Comparison of ENCODE assay signal across 17 cellular contexts in genomic region chr12:116046039-116046438, GRCh38.
DNase-seq lines count a peak whose midpoint lies in the region; FAIRE-seq and TF ChIP-seq lines count a peak whose summit lies in the region.
"Had no signal": no experiment of that assay in that cellular context is flagged by ENCODE, and none has a peak within 500 bp of the region (broad histone marks: within the 10 kb centered on the region; RNA-seq: fewer than 3 reads in every experiment).

No MANE protein-coding gene starts in this region.

- peaks cover 8% of the 10 kb centered on the region; the same call in 1 of the 2 replicates for H3F3A ChIP-seq in GM23248 (ENCODE audit: insufficient read depth)

- no peak overlapping the region for H2BK5ac ChIP-seq in H1 (ENCODE audit: low read depth, low read length)

- FAIRE-seq in G401.6 (lab: Jason Lieb, UNC) (peak; percentile 56), H1 (lab: Jason Lieb, UNC) (no peak)
- FAIRE-seq: GM12878 had no signal

- H2AFZ ChIP-seq in KMS-11 (ENCODE audit: low read depth) (no peak overlapping the region), H1 (ENCODE audit: low read length) (no peak overlapping the region), GM23248 (no peak overlapping the region)

- POLR2A ChIA-PET in H1 (lab: Charles Lee; ENCODE audit: partially characterized antibody) (no interaction called here), RWPE1 (lab: Yijun Ruan, JAX; ENCODE audit: low non-redundant PET) (no interaction called here)

- H3K4me2 ChIP-seq in KMS-11: peak overlapping the region; percentile 14
- H3K4me2 ChIP-seq in H1 (ENCODE audit: insufficient read depth in 1 of 2, low read depth in 2 of 2, low read length in 2 of 2): no peak overlapping the region
- H3K4me2 ChIP-seq in GM23248 (ENCODE audit: unreplicated experiment): no peak overlapping the region
- H3K4me2 ChIP-seq: BLaER1 had no signal

- H3K23me2 ChIP-seq in H1 (ENCODE audit: low read depth, low read length): no peaks in the 10 kb centered on the region

- H4K20me1 ChIP-seq in KMS-11 (ENCODE audit: insufficient read depth): no peaks in the 10 kb centered on the region
- no peaks in the 10 kb centered on the region for H4K20me1 ChIP-seq in H1 (replicated peaks in 1 of 2; ENCODE audit: control insufficient read depth in 1 of 2, insufficient read depth in 2 of 2, low read length in 2 of 2)
- H4K20me1 ChIP-seq in GM23248 (ENCODE audit: insufficient read depth): peaks cover 18% of the 10 kb centered on the region; the same call in 1 of the 2 replicates

- no peak overlapping the region for H4K91ac ChIP-seq in H1 (replicated peaks; ENCODE audit: insufficient read length, low read length)

- no peak for TF ChIP-seq EP300 in H1 (IDR thresholded peaks at IDR 0.05; ENCODE audit: borderline replicate concordance in 1 of 2, low read depth in 2 of 2, low read length in 2 of 2)
- no peak for TF ChIP-seq EP300 in ovary (IDR thresholded peaks at IDR 0.05)

- H3K27me3 ChIP-seq in KMS-11 (ENCODE audit: insufficient read depth, low read depth): no peaks in the 10 kb centered on the region
- no peaks in the 10 kb centered on the region for H3K27me3 ChIP-seq in H1 (replicated peaks in 1 of 4; ENCODE audit: control insufficient read depth in 3 of 4, extremely low read depth in 1 of 4, insufficient read depth in 3 of 4, low read length in 3 of 4)
- H3K27me3 ChIP-seq in ovary: no peaks in the 10 kb centered on the region
- no peaks in the 10 kb centered on the region for H3K27me3 ChIP-seq in GM23248 (replicated peaks; ENCODE audit: insufficient read depth)
- H3K27me3 ChIP-seq: BLaER1 had no signal

- H3K18ac ChIP-seq in H1 (ENCODE audit: extremely low read depth, low read length): no peak overlapping the region

- no peak for TF ChIP-seq RAD21 in H1 (IDR thresholded peaks at IDR 0.05 in 1 of 2, conservative IDR thresholded peaks at IDR 0.05 in 1 of 2; ENCODE audit: low read depth in 2 of 2, low read length in 2 of 2)

- H3K79me2 ChIP-seq in KMS-11 (ENCODE audit: insufficient read depth, low read depth) (peaks cover 14% of the 10 kb centered on the region; the same call in 1 of the 2 replicates), H1 (ENCODE audit: control insufficient read depth in 1 of 2, insufficient read depth in 2 of 2, low read length in 2 of 2) (peaks cover 0 to 6% of the 10 kb centered on the region in 2 experiments; a peak in 1 of 4 replicates), GM23248 (ENCODE audit: insufficient read depth) (peaks cover 100% of the 10 kb centered on the region)

- H3K9me3 ChIP-seq in H1 (ENCODE audit: insufficient read depth in 2 of 2, low read depth in 1 of 2, low read length in 1 of 2) (no peaks in the 10 kb centered on the region), ovary (no peaks in the 10 kb centered on the region), GM23248 (ENCODE audit: low read depth) (no peaks in the 10 kb centered on the region)
- H3K9me3 ChIP-seq: Caco-2 had no signal

- H4K5ac ChIP-seq in H1 (ENCODE audit: insufficient read length, low read depth, low read length): no peak overlapping the region

- H3K56ac ChIP-seq in H1 (replicated peaks; ENCODE audit: insufficient read length, low read depth, low read length): no peak overlapping the region

- no peak overlapping the region for H3K4ac ChIP-seq in H1 (replicated peaks; ENCODE audit: insufficient read length, low read depth, low read length)

- no peak overlapping the region for H4K8ac ChIP-seq in H1 (ENCODE audit: extremely low read depth, insufficient read depth, low read length)

- CTCF ChIA-PET in H1 (lab: Charles Lee; ENCODE audit: partially characterized antibody): no interaction called here
- CTCF ChIA-PET in RWPE1 (lab: Yijun Ruan, JAX): no interaction called here

- H2BK120ac ChIP-seq in H1 (replicated peaks; ENCODE audit: low read depth, low read length): no peak overlapping the region

- H3K9ac ChIP-seq in KMS-11 (no peak overlapping the region), H1 (replicated peaks in 1 of 4; ENCODE audit: extremely low read depth in 1 of 4, low read depth in 3 of 4, low read length in 3 of 4) (no peak overlapping the region), GM23248 (no peak overlapping the region)
- H3K9ac ChIP-seq: BLaER1 had no signal

- TF ChIP-seq POLR2A in H1 (IDR thresholded peaks at IDR 0.05; ENCODE audit: control extremely low read depth in 1 of 2, low read depth in 2 of 2, low read length in 2 of 2): no peak
- TF ChIP-seq POLR2A in ovary (IDR thresholded peaks at IDR 0.05): no peak

- H3K4me3 ChIP-seq in KMS-11 (IDR thresholded peaks at IDR 0.05; ENCODE audit: insufficient read depth, low read depth, low read length) (no peak overlapping the region), H1 (ENCODE audit: extremely low read depth in 1 of 4, insufficient read depth in 2 of 4, low read depth in 3 of 4, low read length in 4 of 4) (no peak overlapping the region), ovary (no peak overlapping the region), GM23248 (no peak overlapping the region)
- H3K4me3 ChIP-seq: BLaER1, GM12878 had no signal

- peaks cover 72% of the 10 kb centered on the region for H3K4me1 ChIP-seq in KMS-11 (ENCODE audit: low read depth, poor library complexity, severe bottlenecking)
- H3K4me1 ChIP-seq in H1 (replicated peaks in 1 of 4; ENCODE audit: control insufficient read depth in 3 of 4, insufficient read depth in 4 of 4, low read length in 3 of 4): no peaks in the 10 kb centered on the region
- peaks cover 5% of the 10 kb centered on the region for H3K4me1 ChIP-seq in ovary (ENCODE audit: insufficient read depth)
- H3K4me1 ChIP-seq in GM23248 (ENCODE audit: insufficient read depth): peaks cover 33% of the 10 kb centered on the region

- no peak overlapping the region for H2BK12ac ChIP-seq in H1 (ENCODE audit: low read depth, low read length)

- no peak overlapping the region for H2BK20ac ChIP-seq in H1 (ENCODE audit: low read length)

- H3K79me1 ChIP-seq in H1 (ENCODE audit: low read depth, low read length): no peaks in the 10 kb centered on the region

- no peaks in the 10 kb centered on the region for H3K9me2 ChIP-seq in GM23248 (ENCODE audit: insufficient read depth)

- no peak overlapping the region; the same call in 1 of the 2 replicates for H3K27ac ChIP-seq in KMS-11
- no peak overlapping the region for H3K27ac ChIP-seq in H1 (ENCODE audit: low read depth, low read length)
- no peak overlapping the region for H3K27ac ChIP-seq in RWPE1
- no peak overlapping the region for H3K27ac ChIP-seq in ovary
- H3K27ac ChIP-seq in GM23248: no peak overlapping the region
- H3K27ac ChIP-seq: BLaER1, C4-2B had no signal

- no peaks in the 10 kb centered on the region for H3K36me3 ChIP-seq in KMS-11 (ENCODE audit: insufficient read depth)
- H3K36me3 ChIP-seq in H1 (ENCODE audit: control insufficient read depth in 2 of 4, insufficient read depth in 4 of 4, low read length in 3 of 4): no peaks in the 10 kb centered on the region
- no peaks in the 10 kb centered on the region for H3K36me3 ChIP-seq in ovary
- H3K36me3 ChIP-seq in GM23248 (ENCODE audit: low read depth): no peaks in the 10 kb centered on the region

- no peak overlapping the region for H3K23ac ChIP-seq in H1 (ENCODE audit: insufficient read length)

- in situ Hi-C loops in GM23248 (cut with MboI): no loop called here

- H2AK5ac ChIP-seq in H1 (ENCODE audit: low read depth, low read length): no peak overlapping the region

- DNase-seq in H1 (ENCODE audit: low read depth in 1 of 2, low spot score in 2 of 2) (no peak), RWPE1 (ENCODE audit: low spot score) (no peak), ovary (no peak), GM23248 (no peak)
- DNase-seq: Caco-2; CD4-positive, CD25-positive, alpha-beta regulatory T cell; CD8-positive, alpha-beta T cell; DMS153; DND-41; GDM1; GOT3; H9 had no signal

- no peak overlapping the region for H2BK15ac ChIP-seq in H1 (ENCODE audit: low read length)

- intact Hi-C loops in ovary (cut with DNase I): no loop called here

- TF ChIP-seq CTCF in KMS-11 (conservative IDR thresholded peaks at IDR 0.05; ENCODE audit: low read depth, low read length) (no peak), H1 (IDR thresholded peaks at IDR 0.05; ENCODE audit: control extremely low read depth in 1 of 3, insufficient read depth in 1 of 3, low read depth in 1 of 3, low read length in 3 of 3) (no peak), RWPE1 (conservative IDR thresholded peaks at IDR 0.05; ENCODE audit: low read depth) (no peak), ovary (IDR thresholded peaks at IDR 0.05) (peak in 1 of 3 donors; percentile 12)

- H3K14ac ChIP-seq in H1 (ENCODE audit: insufficient read length): no peak overlapping the region

TF ChIP-seq in H1, 55 proteins besides CTCF, POLR2A, EP300 and RAD21:
- TF ChIP-seq SAP30 (IDR thresholded peaks at IDR 0.05; ENCODE audit: insufficient read depth, insufficient replicate concordance, low read length): no peak
- peak; percentile 25; the same call in 1 of the 2 replicates for TF ChIP-seq MAFK (IDR thresholded peaks at IDR 0.05; ENCODE audit: low read depth, low read length)
